Comparison of ENCODE assay signal across 8 cellular contexts in the genomic region with DNA sequence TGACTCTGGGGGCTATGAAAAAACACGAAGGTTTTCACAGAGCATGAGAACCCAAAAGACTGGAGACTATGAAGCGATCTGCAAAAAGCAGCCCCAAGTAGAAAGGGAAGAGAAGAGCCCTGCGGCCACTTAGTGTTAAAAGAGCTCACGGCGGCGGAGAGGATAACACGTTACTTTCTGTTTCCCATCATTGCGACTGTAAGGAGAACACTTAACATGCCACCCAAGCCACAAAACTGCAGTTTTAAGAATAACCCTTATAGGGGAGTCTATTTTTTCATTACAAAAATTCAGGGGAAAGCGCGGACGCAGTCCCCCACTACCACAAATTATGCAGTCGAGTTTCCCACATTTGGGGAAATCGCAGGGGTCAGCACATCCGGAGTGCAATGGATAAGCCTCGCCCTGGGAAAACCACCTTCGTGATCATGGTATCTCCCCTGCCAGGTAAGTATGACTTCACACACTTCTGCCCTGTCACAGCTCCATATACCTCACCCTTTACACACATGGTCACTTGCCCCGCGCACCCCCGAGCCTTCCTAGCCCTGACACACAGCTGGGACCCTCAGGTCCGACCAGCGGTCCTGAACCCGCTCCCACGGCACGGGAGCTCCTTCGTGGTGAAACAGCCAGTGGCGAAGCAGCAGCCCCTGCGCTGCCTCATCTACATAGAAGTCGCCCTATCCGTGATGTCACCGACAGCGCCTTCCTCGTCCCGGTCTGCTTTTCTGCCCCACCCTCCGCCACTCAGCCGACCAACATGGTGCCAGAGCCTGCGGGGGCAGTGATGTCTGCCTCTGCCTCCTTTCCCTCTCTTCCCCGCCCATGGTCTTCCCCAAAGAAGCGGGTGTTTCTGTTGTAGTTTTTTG.
DNase-seq lines count a peak whose midpoint lies in the region; ATAC-seq and TF ChIP-seq lines count a peak whose summit lies in the region.
"Not testable (repeated sequence)": the region's sequence is repeated elsewhere in the genome, so short reads cannot be mapped to it uniquely, and the experiment has no call there.

No MANE protein-coding gene starts in this region.

- DNase-seq in C1 segment of cervical spinal cord (lab: John Stamatoyannopoulos, UW) (peak in 9 of 14 donors; percentile 10 to 91 (median 58)), NCI-H460 (ENCODE audit: extremely low read depth, low read depth) (peak; percentile 99), colonic mucosa (peak; percentile 53), left kidney (ENCODE audit: low read depth, low spot score) (peak; percentile 91)
- peak; percentile 83 for DNase-seq in activated CD4-positive, alpha-beta T cell treated with anti-CD3 and anti-CD28 coated beads for 36 hours
- DNase-seq in stimulated activated CD4-positive, alpha-beta T cell treated with anti-CD3 and anti-CD28 coated beads, Interleukin-1b, Interleukin-23, amount 100 ng/mL, for 48 hours: peak; percentile 71

- peak; percentile 83 for ATAC-seq in GM19324 (IDR thresholded peaks at IDR 0.05; ENCODE audit: low FRiP score, unreplicated experiment)
- peak; percentile 81 for ATAC-seq in HG03354 (IDR thresholded peaks at IDR 0.05; ENCODE audit: poor library complexity, severe bottlenecking, unreplicated experiment)
- peak; percentile 90 for ATAC-seq in activated CD4-positive, alpha-beta T cell treated with anti-CD3 and anti-CD28 coated beads for 36 hours

- not testable (repeated sequence) for TF ChIP-seq CTCF in colonic mucosa (IDR thresholded peaks at IDR 0.05)

- H3K27ac Mint-ChIP-seq in activated CD4-positive, alpha-beta T cell treated with anti-CD3 and anti-CD28 coated beads for 36 hours: peak overlapping the region; percentile 92

- H3K9me3 ChIP-seq in colonic mucosa: not testable (repeated sequence)

- not testable (repeated sequence) for H3K9me3 Mint-ChIP-seq in activated CD4-positive, alpha-beta T cell treated with anti-CD3 and anti-CD28 coated beads for 36 hours (ENCODE audit: low read depth)

- not testable (repeated sequence) for H3K27ac ChIP-seq in colonic mucosa

- not testable (repeated sequence) for H3K27me3 Mint-ChIP-seq in activated CD4-positive, alpha-beta T cell treated with anti-CD3 and anti-CD28 coated beads for 36 hours

- H3K4me1 Mint-ChIP-seq in activated CD4-positive, alpha-beta T cell treated with anti-CD3 and anti-CD28 coated beads for 36 hours: not testable (repeated sequence)

- H3K4me3 ChIP-seq in colonic mucosa: peak overlapping the region; percentile 19

- H3K4me3 Mint-ChIP-seq in activated CD4-positive, alpha-beta T cell treated with anti-CD3 and anti-CD28 coated beads for 36 hours: peak overlapping the region; percentile 72

- peak overlapping the region in 1 of 2 donors; percentile 35 for H3K9ac ChIP-seq in colonic mucosa (ENCODE audit: low read depth in 2 of 2, low read length in 2 of 2)

- H3K36me3 ChIP-seq in colonic mucosa: not testable (repeated sequence)

- intact Hi-C loops in activated CD4-positive, alpha-beta T cell treated with anti-CD3 and anti-CD28 coated beads for 36 hours (cut with DNase I, micrococcal nuclease): loop anchor here in 1 of 2 experiments (5.0 kb wide), 1 partner anchor 294 kb away; no protein-coding TSS in a partner anchor
- intact Hi-C loops in colonic mucosa (cut with DNase I): not testable (repeated sequence)

- H3K4me1 ChIP-seq in colonic mucosa: not testable (repeated sequence)

- CTCF ChIA-PET in activated CD4-positive, alpha-beta T cell treated with anti-CD3 and anti-CD28 coated beads for 36 hours (lab: Charles Lee): not testable (repeated sequence)

- H3K27me3 ChIP-seq in colonic mucosa: not testable (repeated sequence)

- POLR2A ChIA-PET in activated CD4-positive, alpha-beta T cell treated with anti-CD3 and anti-CD28 coated beads for 36 hours (lab: Charles Lee): interaction anchor here (0.6 to 1.3 kb wide), 17 partner anchors 225 to 1988 kb away, joined by 3 to 73 read pairs (median 5); a partner anchor contains a TSS

- H3K36me3 Mint-ChIP-seq in activated CD4-positive, alpha-beta T cell treated with anti-CD3 and anti-CD28 coated beads for 36 hours (ENCODE audit: low read depth): not testable (repeated sequence)
